ENCODE assay signal across 8 cellular contexts in the genomic region with DNA sequence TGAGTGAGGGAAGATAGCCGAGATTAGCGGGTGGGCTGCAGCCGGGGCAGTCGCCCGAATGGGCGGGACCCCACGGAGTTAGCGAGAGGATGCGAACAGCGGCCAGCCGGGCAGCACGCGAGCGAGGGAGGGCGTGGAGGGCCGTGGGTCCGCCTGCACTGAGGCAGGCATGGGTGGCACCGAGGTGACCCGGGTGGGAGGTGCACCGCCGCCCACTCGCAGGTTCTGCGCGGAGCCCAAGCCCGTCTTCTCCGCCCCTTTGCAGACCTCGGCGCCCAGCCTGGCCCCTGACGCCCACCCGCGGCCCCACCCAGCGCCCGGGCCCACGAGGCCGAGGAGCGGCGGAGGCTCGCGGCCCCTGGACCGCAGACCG.
A peak's percentile ranks its signal among the peaks of the same experiment; 100 is the strongest.
DNase-seq lines count a peak whose midpoint lies in the region; ATAC-seq and TF ChIP-seq lines count a peak whose summit lies in the region.
"Not testable (repeated sequence)": the region's sequence is repeated elsewhere in the genome, so short reads cannot be mapped to it uniquely, and the experiment has no call there.

No MANE protein-coding gene starts in this region.

- H3K4me1 Mint-ChIP-seq in Calu3 (ENCODE audit: low read depth, unreplicated experiment): not testable (repeated sequence)

- not testable (repeated sequence) for H3K9me3 ChIP-seq in mesodermal cell (ENCODE audit: control insufficient read depth, low read length); suprapubic skin

- H3K27me3 Mint-ChIP-seq in Calu3 (ENCODE audit: unreplicated experiment): not testable (repeated sequence)

- not testable (repeated sequence) for TF ChIP-seq CTCF in Calu3 (IDR thresholded peaks at IDR 0.05; ENCODE audit: unreplicated experiment); choroid plexus epithelial cell (conservative IDR thresholded peaks at IDR 0.05; ENCODE audit: low read depth, low read length); suprapubic skin (IDR thresholded peaks at IDR 0.05)

- intact Hi-C loops in Calu3 (cut with micrococcal nuclease; ENCODE audit: unreplicated experiment): not testable (repeated sequence)

- H3K36me3 ChIP-seq in mesodermal cell (ENCODE audit: control insufficient read depth, insufficient read depth, low read length); suprapubic skin: not testable (repeated sequence)

- CTCF ChIA-PET in Calu3 (lab: Charles Lee): not testable (repeated sequence)

- H3K27ac Mint-ChIP-seq in Calu3 (ENCODE audit: unreplicated experiment): peak overlapping the region; percentile 84

- H3K36me3 Mint-ChIP-seq in Calu3 (ENCODE audit: insufficient read depth, unreplicated experiment): not testable (repeated sequence)

- WGBS in mesodermal cell (ENCODE audit: insufficient coverage in 2 of 2), 2 experiments: no CpG with 5 or more reads among the region's 41 CpGs
- no CpG with 5 or more reads among the region's 41 CpGs for WGBS in suprapubic skin

- not testable (repeated sequence) for TF ChIP-seq POLR2A in suprapubic skin (IDR thresholded peaks at IDR 0.05)

- not testable (repeated sequence) for TF ChIP-seq EP300 in suprapubic skin (IDR thresholded peaks at IDR 0.05)

- BruUV-seq in Calu3 (replicated peaks; lab: Mats Ljungman, UMichigan): not testable (repeated sequence)

- H3K4me3 Mint-ChIP-seq in Calu3 (ENCODE audit: low read depth, unreplicated experiment): peak overlapping the region; percentile 56

- H3K4me1 ChIP-seq in mesodermal cell (ENCODE audit: control insufficient read depth, insufficient read depth, low read length, poor library complexity, severe bottlenecking); suprapubic skin: not testable (repeated sequence)

- H3K4me3 ChIP-seq in choroid plexus epithelial cell (ENCODE audit: low read depth, low read length) (peak overlapping the region; percentile 25), mesodermal cell (ENCODE audit: extremely low read depth, insufficient read depth, low read length, poor library complexity, severe bottlenecking) (peak overlapping the region; percentile 22), suprapubic skin (peak overlapping the region; percentile 48)

- DNase-seq in Calu3; choroid plexus epithelial cell (ENCODE audit: low read depth); suprapubic skin (ENCODE audit: low spot score in 2 of 2): not testable (repeated sequence)

- H3K9me3 Mint-ChIP-seq in Calu3 (ENCODE audit: low read depth, unreplicated experiment): not testable (repeated sequence)

- H3K27ac ChIP-seq in mesodermal cell (ENCODE audit: low read depth, low read length, severe bottlenecking); suprapubic skin: not testable (repeated sequence)

- H3K27me3 ChIP-seq in suprapubic skin: not testable (repeated sequence)

- ATAC-seq in GM19397 (IDR thresholded peaks at IDR 0.05; ENCODE audit: unreplicated experiment): peak; percentile 27
- ATAC-seq in HG02642 (IDR thresholded peaks at IDR 0.05; ENCODE audit: poor library complexity, unreplicated experiment): peak; percentile 45
- peak; percentile 8 for ATAC-seq in HG03442 (IDR thresholded peaks at IDR 0.05; ENCODE audit: unreplicated experiment)
- peak; percentile 35 to 44 for ATAC-seq in activated CD4-positive, CD25-positive, alpha-beta regulatory T cell treated with anti-CD3 and anti-CD28 coated beads, Interleukin-2, amount 50 U/mL, for 24 hours
